ENCODE assay signal across 8 cellular contexts in the genomic region with DNA sequence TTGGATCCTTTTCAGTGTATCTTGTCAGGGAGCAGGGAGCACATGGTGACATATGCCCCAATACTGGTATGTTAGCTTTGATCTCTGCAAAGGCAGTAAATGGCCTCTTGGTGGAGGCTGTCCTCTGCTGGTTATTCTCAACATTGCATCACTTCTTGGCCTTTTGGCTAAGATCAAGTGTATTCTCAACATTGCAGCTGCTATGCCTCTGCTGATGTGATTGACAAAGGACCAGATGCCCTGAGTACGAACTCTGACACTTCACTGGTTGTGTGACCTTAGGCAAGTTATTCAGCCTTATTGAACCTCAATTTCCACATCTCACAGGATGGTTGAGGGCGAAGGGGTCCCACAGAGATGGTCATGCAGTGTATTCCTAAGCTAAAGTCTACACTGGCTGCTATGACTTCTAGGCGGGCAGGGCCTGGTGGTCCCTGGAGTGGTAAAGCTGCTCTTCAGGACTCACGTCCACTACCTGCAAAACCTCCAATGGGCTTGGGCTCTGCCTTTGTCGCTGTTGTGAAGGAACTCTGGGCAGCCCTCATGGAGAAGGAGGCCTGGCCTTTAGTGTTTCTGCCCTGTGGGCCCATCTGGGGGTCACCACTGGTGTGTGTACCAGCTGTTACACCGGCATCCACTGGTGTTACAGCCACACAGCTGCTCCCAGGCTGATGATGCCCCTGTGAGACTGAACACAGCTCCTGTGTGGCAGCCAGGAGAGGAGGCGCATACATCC.
A peak's percentile ranks its signal among the peaks of the same experiment; 100 is the strongest.
DNase-seq lines count a peak whose midpoint lies in the region; ATAC-seq and TF ChIP-seq lines count a peak whose summit lies in the region.

No MANE protein-coding gene starts in this region.

- no peak overlapping the region for H3K4me3 ChIP-seq in AG04449 (ENCODE audit: low read depth, low read length)
- H3K4me3 ChIP-seq in lung: no peak overlapping the region

- ATAC-seq in HG03175 (IDR thresholded peaks at IDR 0.05; ENCODE audit: unreplicated experiment) (peak; percentile 65), lung (ENCODE audit: insufficient read depth, low FRiP score) (peak; percentile 83)

- in situ Hi-C loops in GM13976 (cut with MboI; ENCODE audit: low sequenced_read_pairs, unreplicated experiment): no loop called here

- H3K27me3 ChIP-seq in lung (ENCODE audit: control insufficient read depth, insufficient read depth): no peaks in the 10 kb centered on the region

- DNase-seq in AG04449 (ENCODE audit: low read depth, low spot score) (no peak), GM13976 (ENCODE audit: low spot score) (peak; percentile 70), NCI-H2196 treated with DMSO at 0.1 percent for 48 hours (lab: John Stamatoyannopoulos, UW; ENCODE audit: unreplicated experiment) (peak; percentile 56), ecto neural progenitor cell (ENCODE audit: low spot score) (peak; percentile 66), lung (ENCODE audit: low spot score) (peak; percentile 62)
- peak; percentile 1 for DNase-seq in stimulated activated naive CD4-positive, alpha-beta T cell treated with Interleukin-2 at 50 U/mL for 16 hours (lab: John Stamatoyannopoulos, UW)

- H3K4me1 ChIP-seq in lung (ENCODE audit: control insufficient read depth in 2 of 2, insufficient read depth in 2 of 2, low read length in 2 of 2): peaks cover 6 to 14% of the 10 kb centered on the region in 2 donors

- POLR2A ChIA-PET in AG04449 (lab: Yijun Ruan, JAX): interaction anchor here (0.8 to 2.5 kb wide), 8 partner anchors 16 to 188 kb away, joined by 3 to 15 read pairs (median 4); partner anchors contain the start of gene BCAR3

- peak; percentile 93 for TF ChIP-seq CTCF in AG04449 (IDR thresholded peaks at IDR 0.05; ENCODE audit: insufficient read depth, low read length, missing control alignments)
- TF ChIP-seq CTCF in GM13976 (IDR thresholded peaks at IDR 0.05; ENCODE audit: borderline replicate concordance, control extremely low read depth, extremely low read depth, insufficient read depth, missing control alignments): peak; percentile 90
- TF ChIP-seq CTCF in VCaP (conservative IDR thresholded peaks at IDR 0.05): peak; percentile 99
- TF ChIP-seq CTCF in lung (IDR thresholded peaks at IDR 0.05; ENCODE audit: control extremely low read depth, extremely low read depth): peak; percentile 97

- CTCF ChIA-PET in AG04449 (lab: Yijun Ruan, JAX): interaction anchor here (0.6 to 10.3 kb wide), 56 partner anchors 10 to 521 kb away, joined by 3 to 437 read pairs (median 6); partner anchors contain the start of gene BCAR3

- H3K36me3 ChIP-seq in lung (ENCODE audit: control insufficient read depth in 2 of 2, insufficient read depth in 2 of 2, low read length in 2 of 2): no peaks in the 10 kb centered on the region

- WGBS in lung, 2 donors: 77 to 87% methylated on average over 7 of the region's 7 CpGs

- H3K9me3 ChIP-seq in lung (ENCODE audit: control insufficient read depth in 2 of 2, insufficient read depth in 1 of 2, low read length in 1 of 2): no peaks in the 10 kb centered on the region

- no peak overlapping the region; the same call in 1 of the 2 replicates for H3K27ac ChIP-seq in VCaP
- H3K27ac ChIP-seq in lung (ENCODE audit: low read depth in 1 of 2, low read length in 1 of 2): no peak overlapping the region
